Comparison of ENCODE assay signal across 8 cellular contexts in genomic region chr19:21396893-21397572, GRCh38. TPM values are rescaled to one million over a fixed set of nuclear protein-coding genes. Genes with fewer than 3 reads are reported as not detected.
A peak's percentile ranks its signal among the peaks of the same experiment; 100 is the strongest.
DNase-seq lines count a peak whose midpoint lies in the region; ATAC-seq and TF ChIP-seq lines count a peak whose summit lies in the region.

TSS of gene ZNF493 (plus strand) at chr19:21397133. CDS start at chr19:21397238, 105 bp downstream.

- intact Hi-C loops in T-helper 2 cell treated with Interferon-gamma antibody and Interleukin-4, amounts not matched to agents 100 ng/mL and 5 ng/mL, for 36 hours (cut with micrococcal nuclease) = loop anchor here (1.0 to 5.0 kb wide), 8 partner anchors 39 to 655 kb away; partner anchors contain the start of genes ZNF100, ZNF257, ZNF429 and ZNF430
- intact Hi-C loops in ascending aorta (cut with DNase I) (loop anchor here (2.0 to 10.0 kb wide), 7 partner anchors 40 to 458 kb away; partner anchors contain the start of genes ZNF100, ZNF429, ZNF431 and ZNF708), right cardiac atrium (cut with DNase I) (no loop called here), psoas muscle (cut with DNase I) (loop anchor here in 1 of 2 donors (10.0 kb wide), 2 partner anchors 72 to 252 kb away; partner anchors contain the start of genes ZNF431 and ZNF708)

- H3K4me1 ChIP-seq in ascending aorta (peaks cover 3 to 10% of the 10 kb centered on the region in 2 donors), right cardiac atrium (ENCODE audit: control insufficient read depth, insufficient read depth, low read length) (peaks cover 3% of the 10 kb centered on the region), psoas muscle (peaks cover 14% of the 10 kb centered on the region), urinary bladder (ENCODE audit: insufficient read depth) (peaks cover 4% of the 10 kb centered on the region)

- WGBS in right cardiac atrium = under 1% methylated on average over 31 of the region's 31 CpGs
- WGBS in psoas muscle, 3 donors = 0% methylated on average over 29 to 31 of the region's 31 CpGs
- whole genome bisulfite sequencing in urinary bladder = under 1% methylated on average over 31 of the region's 31 CpGs

- H3K9me3 ChIP-seq in ascending aorta = no peaks in the 10 kb centered on the region
- H3K9me3 ChIP-seq in right cardiac atrium (ENCODE audit: control insufficient read depth, low read length) = no peaks in the 10 kb centered on the region
- no peaks in the 10 kb centered on the region for H3K9me3 ChIP-seq in psoas muscle

- TF ChIP-seq CTCF in GM13976 (IDR thresholded peaks at IDR 0.05; ENCODE audit: borderline replicate concordance, control extremely low read depth, extremely low read depth, insufficient read depth, missing control alignments) = no peak
- TF ChIP-seq CTCF in ascending aorta (IDR thresholded peaks at IDR 0.05) = no peak
- TF ChIP-seq CTCF in psoas muscle (IDR thresholded peaks at IDR 0.05) = no peak

- H3K4me3 ChIP-seq in ascending aorta (peak within 1 kb of the TSS; percentile 84 to 85), right cardiac atrium (ENCODE audit: low read length) (peak within 1 kb of the TSS; percentile 98), psoas muscle (peak within 1 kb of the TSS; percentile 95), urinary bladder (ENCODE audit: low read depth, low read length) (peak within 1 kb of the TSS; percentile 62)

- peak within 1 kb of the TSS; percentile 74 to 79 for H3K27ac ChIP-seq in ascending aorta
- peak within 1 kb of the TSS; percentile 99 for H3K27ac ChIP-seq in right cardiac atrium (ENCODE audit: low read length)
- peak within 1 kb of the TSS; percentile 86 for H3K27ac ChIP-seq in psoas muscle
- peak within 1 kb of the TSS; percentile 70 for H3K27ac ChIP-seq in urinary bladder (ENCODE audit: low read depth)

- H3K27me3 ChIP-seq in ascending aorta (no peaks in the 10 kb centered on the region), right cardiac atrium (ENCODE audit: control insufficient read depth, insufficient read depth) (no peaks in the 10 kb centered on the region), psoas muscle (ENCODE audit: insufficient read depth in 3 of 3, low read length in 2 of 3) (no peaks in the 10 kb centered on the region)

- in situ Hi-C loops in GM13976 (cut with MboI; ENCODE audit: low sequenced_read_pairs, unreplicated experiment) = no loop called here

- H3K36me3 ChIP-seq in ascending aorta = peaks cover 0 to 2% of the 10 kb centered on the region in 2 donors
- peaks cover 3 to 20% of the 10 kb centered on the region in 2 donors for H3K36me3 ChIP-seq in psoas muscle (ENCODE audit: insufficient read depth in 1 of 2, low read depth in 1 of 2)
- no peaks in the 10 kb centered on the region for H3K36me3 ChIP-seq in urinary bladder (ENCODE audit: insufficient read depth)

- DNase-seq in GM13976 (ENCODE audit: low spot score) (peak; percentile 87), NCI-H1436 treated with DMSO at 0.1 percent for 48 hours (lab: John Stamatoyannopoulos, UW) (peak; percentile 88), ascending aorta (ENCODE audit: low spot score in 2 of 2) (peak; percentile 90 to 97), right cardiac atrium (peak; percentile 93 to 98 (median 95)), psoas muscle (peak; percentile 93 to 95)

- peak; percentile 100 for ATAC-seq in HG02798 (IDR thresholded peaks at IDR 0.05; ENCODE audit: poor library complexity, unreplicated experiment)
- ATAC-seq in right cardiac atrium = peak; percentile 100
- ATAC-seq in psoas muscle = peak; percentile 100

RNA-seq across cellular contexts. Expression of gene ZNF493, which starts in this region (rescaled TPM):
- total RNA-seq in T-helper 2 cell treated with Interferon-gamma antibody and Interleukin-4, amounts not matched to agents 100 ng/mL and 5 ng/mL, for 36 hours = 17.1 and 17.3 TPM in 2 replicates
- total RNA-seq in ascending aorta = 13.0 TPM
- 10 to 100 TPM; 12.9 to 16.7 (median 13.9) TPM for total RNA-seq in right cardiac atrium
- 6.3 TPM for polyA plus RNA-seq in right cardiac atrium
- total RNA-seq in psoas muscle = 10 to 100 TPM in 1 of 4 donors, 1 to 10 TPM in 3; 4.1 to 11.2 (median 5.5) TPM
- polyA plus RNA-seq in psoas muscle = 1 to 10 TPM; 1.1 to 3.8 (median 1.7) TPM
- 72.2 TPM for total RNA-seq in urinary bladder
- 5.6 TPM for polyA plus RNA-seq in urinary bladder

Comparison
In these comparisons a context has a peak if more than half of its experiments do, and no peak if none do; other contexts are left out.
1. Peak in every context shown above with its lines: DNase-seq, ATAC-seq, H3K4me3 ChIP-seq and H3K27ac ChIP-seq.
2. intact Hi-C loops: an anchor here in T-helper 2 cell treated with Interferon-gamma antibody and Interleukin-4, amounts not matched to agents 100 ng/mL and 5 ng/mL, for 36 hours (1.0 to 5.0 kb wide) and ascending aorta (2.0 to 10.0 kb wide); none called in right cardiac atrium.